In the genomic region with DNA sequence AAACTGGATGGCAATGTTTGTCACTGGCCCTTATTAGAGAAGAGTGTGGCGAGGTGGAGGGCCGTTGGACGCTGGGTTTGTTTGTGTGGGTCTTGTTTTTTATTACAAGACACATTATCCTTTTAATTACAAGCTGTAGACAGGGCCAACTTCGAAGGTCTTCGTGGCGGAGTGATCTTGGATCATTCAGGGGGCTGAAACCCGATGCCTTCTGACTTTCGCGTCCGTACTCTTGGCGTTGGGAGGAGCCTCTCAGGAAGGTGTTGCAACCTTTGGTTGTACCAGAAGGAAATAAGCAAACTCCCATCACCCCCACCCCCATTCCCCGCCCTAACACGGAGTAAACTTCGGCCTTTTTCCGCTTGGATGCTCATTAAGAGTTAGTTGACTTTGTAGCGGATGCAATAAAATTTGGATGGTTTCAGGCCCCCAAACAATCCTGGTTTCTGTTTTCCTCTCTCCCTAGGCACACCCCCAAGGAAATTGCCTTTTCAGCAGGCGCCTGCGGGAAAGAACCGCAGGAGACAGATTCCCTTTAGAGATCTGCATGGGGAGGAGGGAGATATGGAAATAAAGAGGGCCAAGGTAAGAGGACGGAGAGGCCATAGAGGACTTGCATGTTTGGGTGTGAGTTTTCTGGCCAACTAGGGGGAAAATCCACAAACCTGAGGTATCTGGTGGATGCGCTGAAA, we compare ENCODE assay signal across 8 cellular contexts.
A peak's percentile ranks its signal among the peaks of the same experiment; 100 is the strongest.
DNase-seq lines count a peak whose midpoint lies in the region; ATAC-seq and TF ChIP-seq lines count a peak whose summit lies in the region.

No MANE protein-coding gene starts in this region.

- peaks cover 10% of the 10 kb centered on the region; the same call in 1 of the 2 replicates for H3K4me1 ChIP-seq in PC-9 (replicated peaks; ENCODE audit: insufficient read depth)
- H3K4me1 ChIP-seq in hepatocyte (ENCODE audit: insufficient read depth), result peaks cover 27% of the 10 kb centered on the region
- peaks cover 19% of the 10 kb centered on the region for H3K4me1 ChIP-seq in vagina

- intact Hi-C loops in PC-9 (cut with micrococcal nuclease; ENCODE audit: unreplicated experiment), result no loop called here
- intact Hi-C loops in vagina (cut with DNase I), result loop anchor here (10.0 kb wide), 1 partner anchor 1307 kb away; the partner anchor contains the start of gene HOXA9
- intact Hi-C loops in sciatic nerve (cut with DNase I), result no loop called here

- no peak for TF ChIP-seq POLR2A in vagina (IDR thresholded peaks at IDR 0.05)

- H3K9me2 ChIP-seq in PC-9 (ENCODE audit: insufficient read depth), result no peaks in the 10 kb centered on the region
- H3K9me2 ChIP-seq in hepatocyte (replicated peaks; ENCODE audit: insufficient read depth), result no peaks in the 10 kb centered on the region

- H3K4me2 ChIP-seq in PC-9, result peak overlapping the region; percentile 69; the same call in 1 of the 2 replicates
- peak overlapping the region; percentile 78 for H3K4me2 ChIP-seq in hepatocyte

- H3K79me2 ChIP-seq in PC-9 (ENCODE audit: low read depth), result no peaks in the 10 kb centered on the region
- H3K79me2 ChIP-seq in hepatocyte, result peaks cover 5% of the 10 kb centered on the region

- WGBS in hepatocyte (ENCODE audit: low lambda C conversion rate, missing lambda C conversion rate), result 6% methylated on average over 21 of the region's 21 CpGs

- ATAC-seq in sciatic nerve (no peak), GM21423 (IDR thresholded peaks at IDR 0.05; ENCODE audit: unreplicated experiment) (no peak)

- no TSS peak for BruUV-seq in PC-9 (replicated peaks; lab: Mats Ljungman, UMichigan)

- H3K27ac ChIP-seq in PC-9 (no peak overlapping the region), hepatocyte (peak overlapping the region; percentile 92), vagina (peak overlapping the region; percentile 46)

- POLR2A ChIA-PET in AG04449 (lab: Yijun Ruan, JAX), result interaction anchor here (1.1 to 1.4 kb wide), 3 partner anchors 342 to 1321 kb away, joined by 6 read pairs; no protein-coding TSS in a partner anchor
- POLR2A ChIA-PET in PC-9 (lab: Charles Lee; ENCODE audit: unreplicated experiment), result no interaction called here

- H3K36me3 ChIP-seq in PC-9 (ENCODE audit: low read depth) (no peaks in the 10 kb centered on the region), hepatocyte (replicated peaks; ENCODE audit: insufficient read depth, low read depth) (no peaks in the 10 kb centered on the region), vagina (no peaks in the 10 kb centered on the region)

- H3K9me3 ChIP-seq in PC-9 (ENCODE audit: insufficient read depth, low read depth) (no peaks in the 10 kb centered on the region), hepatocyte (ENCODE audit: low read depth) (no peaks in the 10 kb centered on the region), vagina (no peaks in the 10 kb centered on the region)

- CTCF ChIA-PET in AG04449 (lab: Yijun Ruan, JAX), result interaction anchor here (0.7 kb wide), 1 partner anchor 9 kb away, joined by 3 read pairs; no protein-coding TSS in a partner anchor
- CTCF ChIA-PET in PC-9 (lab: Charles Lee), result no interaction called here

- H2AFZ ChIP-seq in PC-9, result no peak overlapping the region
- peak overlapping the region; percentile 58 for H2AFZ ChIP-seq in hepatocyte

- peaks cover 9% of the 10 kb centered on the region for H3F3A ChIP-seq in PC-9 (ENCODE audit: insufficient read depth, low read depth)

- TF ChIP-seq CTCF in AG04449 (IDR thresholded peaks at IDR 0.05; ENCODE audit: insufficient read depth, low read length, missing control alignments) (no peak), PC-9 (conservative IDR thresholded peaks at IDR 0.05) (no peak), hepatocyte (IDR thresholded peaks at IDR 0.05; ENCODE audit: poor library complexity) (no peak), vagina (IDR thresholded peaks at IDR 0.05) (no peak)

- H3K4me3 ChIP-seq in AG04449 (ENCODE audit: low read depth, low read length), result peak overlapping the region; percentile 54
- peak overlapping the region; percentile 34; the same call in 1 of the 2 replicates for H3K4me3 ChIP-seq in PC-9
- peak overlapping the region; percentile 8 for H3K4me3 ChIP-seq in hepatocyte
- H3K4me3 ChIP-seq in vagina, result peak overlapping the region; percentile 5 to 33

- H4K20me1 ChIP-seq in PC-9 (ENCODE audit: insufficient read depth) (no peaks in the 10 kb centered on the region), hepatocyte (ENCODE audit: insufficient read depth, poor library complexity, severe bottlenecking) (no peaks in the 10 kb centered on the region)

- H3K27me3 ChIP-seq in PC-9 (ENCODE audit: insufficient read depth, low read depth) (peaks cover 40% of the 10 kb centered on the region), hepatocyte (no peaks in the 10 kb centered on the region), vagina (peaks cover 12% of the 10 kb centered on the region)

- DNase-seq in AG04449 (ENCODE audit: low read depth, low spot score) (no peak), HPDE6-E6E7 (ENCODE audit: extremely low spot score) (peak; percentile 36), PC-9 (no peak), hepatocyte (ENCODE audit: low spot score) (peak; percentile 87), vagina (ENCODE audit: extremely low spot score in 2 of 2) (no peak), sciatic nerve (ENCODE audit: low spot score) (no peak), DMS114 treated with DMSO at 0.1 percent for 48 hours (lab: John Stamatoyannopoulos, UW; ENCODE audit: unreplicated experiment) (no peak)

Comparison
In these comparisons a context has a peak if more than half of its experiments do, and no peak if none do; other contexts are left out.
1. DNase-seq: peak in HPDE6-E6E7 (single experiment) and hepatocyte (single experiment); none in AG04449 (single experiment), PC-9 (0 of 2), vagina (0 of 2), sciatic nerve (single experiment) and DMS114 treated with DMSO at 0.1 percent for 48 hours (single experiment).
2. Peak in every context shown above with its lines, with median percentiles within 50 percentile points of each other: H3K4me3 ChIP-seq.